In the genomic region with DNA sequence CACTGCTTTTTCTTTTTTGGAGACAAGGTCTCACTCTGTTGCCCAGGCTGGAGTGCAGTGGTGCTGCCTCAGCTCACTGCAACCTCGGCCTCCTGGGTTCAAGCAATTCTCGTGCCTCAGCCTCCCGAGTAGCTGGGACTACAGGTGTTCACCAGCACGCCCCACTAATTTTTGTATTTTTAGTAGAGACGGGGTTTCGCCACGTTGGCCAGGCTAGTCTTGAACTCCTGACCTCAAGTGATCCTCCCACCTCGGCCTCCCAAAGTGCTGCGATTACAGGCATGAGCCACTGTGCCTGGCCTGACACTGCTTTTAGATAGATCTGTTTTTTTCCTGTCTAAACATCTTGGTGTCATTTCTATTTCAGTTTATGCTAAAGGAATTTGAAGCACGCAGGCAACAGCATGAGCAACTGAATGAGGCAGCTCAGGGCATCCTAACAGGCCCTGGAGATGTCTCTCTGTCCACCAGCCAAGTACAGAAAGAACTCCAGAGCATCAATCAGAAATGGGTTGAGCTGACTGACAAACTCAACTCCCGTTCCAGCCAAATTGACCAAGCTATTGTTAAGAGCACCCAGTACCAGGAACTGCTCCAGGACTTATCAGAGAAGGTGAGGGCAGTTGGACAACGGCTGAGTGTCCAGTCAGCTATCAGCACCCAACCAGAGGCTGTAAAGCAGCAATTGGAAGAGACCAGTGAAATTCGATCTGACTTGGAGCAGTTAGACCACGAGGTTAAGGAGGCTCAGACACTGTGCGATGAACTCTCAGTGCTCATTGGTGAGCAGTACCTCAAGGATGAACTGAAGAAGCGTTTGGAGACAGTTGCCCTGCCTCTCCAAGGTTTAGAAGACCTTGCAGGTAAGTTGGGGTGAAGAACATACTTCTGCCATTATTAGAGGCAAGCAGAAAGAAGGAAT, we compare ENCODE assay signal across 15 cellular contexts.
DNase-seq lines count a peak whose midpoint lies in the region; ATAC-seq and TF ChIP-seq lines count a peak whose summit lies in the region.
"Had no signal": no experiment of that assay in that cellular context is flagged by ENCODE, and none has a peak within 500 bp of the region (broad histone marks: within the 10 kb centered on the region; RNA-seq: fewer than 3 reads in every experiment).

No MANE protein-coding gene starts in this region.

- H3K9me3 Mint-ChIP-seq in stimulated activated naive CD8-positive, alpha-beta T cell treated with anti-CD3 and anti-CD28 coated beads, Interleukin-15, Interleukin-2, amounts not matched to agents 100 ng/mL and 50 ng/mL, for 24 hours = no peaks in the 10 kb centered on the region
- H3K9me3 Mint-ChIP-seq in stimulated activated naive CD8-positive, alpha-beta T cell treated with anti-CD3 and anti-CD28 coated beads, Interleukin-15, amount 100 ng/mL, for 72 hours = no peaks in the 10 kb centered on the region
- H3K9me3 Mint-ChIP-seq in effector memory CD8-positive, alpha-beta T cell = no peaks in the 10 kb centered on the region
- H3K9me3 Mint-ChIP-seq: activated T-helper 2 cell treated with anti-CD3 and anti-CD28 coated beads, Interferon-gamma antibody, Interleukin-2, Interleukin-4, amounts not matched to agents 10 μg/mL and 5 μg/mL and 100 μg/mL, durations not matched to agents 14 hours and 24 hours and 36 hours had no signal

- no peaks in the 10 kb centered on the region for H3K27me3 Mint-ChIP-seq in stimulated activated naive CD8-positive, alpha-beta T cell treated with anti-CD3 and anti-CD28 coated beads, Interleukin-15, Interleukin-2, amounts not matched to agents 100 ng/mL and 50 ng/mL, for 24 hours
- no peaks in the 10 kb centered on the region for H3K27me3 Mint-ChIP-seq in stimulated activated naive CD8-positive, alpha-beta T cell treated with anti-CD3 and anti-CD28 coated beads, Interleukin-15, amount 100 ng/mL, for 72 hours
- no peaks in the 10 kb centered on the region for H3K27me3 Mint-ChIP-seq in effector memory CD8-positive, alpha-beta T cell

- no peaks in the 10 kb centered on the region for H3K27me3 ChIP-seq in stomach
- H3K27me3 ChIP-seq: upper lobe of right lung had no signal

- TF ChIP-seq CTCF in stomach (IDR thresholded peaks at IDR 0.05) (no peak), GM20000 (IDR thresholded peaks at IDR 0.05; ENCODE audit: extremely low read depth, missing control alignments) (no peak)

- H3K27ac ChIP-seq in mesodermal cell (ENCODE audit: low read depth, low read length, severe bottlenecking) (peak overlapping the region; percentile 32), stomach (peak overlapping the region in 2 of 5 donors; percentile 40 to 58)
- H3K27ac ChIP-seq: upper lobe of right lung had no signal

- H3K4me1 Mint-ChIP-seq in stimulated activated naive CD8-positive, alpha-beta T cell treated with anti-CD3 and anti-CD28 coated beads, Interleukin-15, Interleukin-2, amounts not matched to agents 100 ng/mL and 50 ng/mL, for 24 hours (ENCODE audit: low read depth) = no peaks in the 10 kb centered on the region
- H3K4me1 Mint-ChIP-seq in stimulated activated naive CD8-positive, alpha-beta T cell treated with anti-CD3 and anti-CD28 coated beads, Interleukin-15, amount 100 ng/mL, for 72 hours = peaks cover 5% of the 10 kb centered on the region
- H3K4me1 Mint-ChIP-seq in effector memory CD8-positive, alpha-beta T cell (ENCODE audit: low read depth in 2 of 2) = peaks cover 6 to 7% of the 10 kb centered on the region in 2 donors

- no peak for TF ChIP-seq EP300 in stomach (IDR thresholded peaks at IDR 0.05)

- 93 to 95% methylated on average over 13 to 16 of the region's 16 CpGs for WGBS in mesodermal cell (ENCODE audit: insufficient coverage in 2 of 2), 2 experiments
- WGBS in stomach, 5 donors = 67 to 81% (median 77%) methylated on average over 15 to 16 of the region's 16 CpGs

- H3K36me3 ChIP-seq in mesodermal cell (ENCODE audit: control insufficient read depth, insufficient read depth, low read length) (peaks cover 94% of the 10 kb centered on the region), stomach (peaks cover 53 to 100% (median 96%) of the 10 kb centered on the region in 4 donors)

- intact Hi-C loops in stomach (cut with DNase I; ENCODE audit: low total_unique reads) = no loop called here

- H3K9me3 ChIP-seq in mesodermal cell (ENCODE audit: control insufficient read depth, low read length) = no peaks in the 10 kb centered on the region
- H3K9me3 ChIP-seq in stomach = no peaks in the 10 kb centered on the region
- H3K9me3 ChIP-seq: upper lobe of right lung had no signal

- DNase-seq in stimulated activated naive CD8-positive, alpha-beta T cell treated with anti-CD3 and anti-CD28 coated beads, Interleukin-15, amount 100 ng/mL, for 72 hours = no peak
- DNase-seq in effector memory CD8-positive, alpha-beta T cell = no peak
- DNase-seq in stomach (no peak), T1000 (lab: John Stamatoyannopoulos, UW) (no peak), GM20000 (ENCODE audit: low spot score) (no peak)
- DNase-seq: activated CD4-positive, alpha-beta T cell treated with anti-CD3 and anti-CD28 coated beads for 4 hours; caudate nucleus; NCI-H1048; NCI-H446 treated with DMSO at 0.1 percent for 48 hours; occipital lobe; upper lobe of right lung had no signal

- no peak overlapping the region for H3K4me3 Mint-ChIP-seq in stimulated activated naive CD8-positive, alpha-beta T cell treated with anti-CD3 and anti-CD28 coated beads, Interleukin-15, Interleukin-2, amounts not matched to agents 100 ng/mL and 50 ng/mL, for 24 hours
- H3K4me3 Mint-ChIP-seq in stimulated activated naive CD8-positive, alpha-beta T cell treated with anti-CD3 and anti-CD28 coated beads, Interleukin-15, amount 100 ng/mL, for 72 hours = no peak overlapping the region
- no peak overlapping the region for H3K4me3 Mint-ChIP-seq in effector memory CD8-positive, alpha-beta T cell

- no peak for ATAC-seq in stimulated activated naive CD8-positive, alpha-beta T cell treated with anti-CD3 and anti-CD28 coated beads, Interleukin-15, amount 100 ng/mL, for 72 hours
- no peak for ATAC-seq in effector memory CD8-positive, alpha-beta T cell (replicated peaks)
- ATAC-seq in HG03108 (IDR thresholded peaks at IDR 0.05; ENCODE audit: unreplicated experiment) = no peak

- peak overlapping the region; percentile 5 for H3K27ac Mint-ChIP-seq in stimulated activated naive CD8-positive, alpha-beta T cell treated with anti-CD3 and anti-CD28 coated beads, Interleukin-15, Interleukin-2, amounts not matched to agents 100 ng/mL and 50 ng/mL, for 24 hours
- no peak overlapping the region for H3K27ac Mint-ChIP-seq in stimulated activated naive CD8-positive, alpha-beta T cell treated with anti-CD3 and anti-CD28 coated beads, Interleukin-15, amount 100 ng/mL, for 72 hours
- H3K27ac Mint-ChIP-seq in effector memory CD8-positive, alpha-beta T cell = peak overlapping the region; percentile 24 to 32
- H3K27ac Mint-ChIP-seq: activated T-helper 2 cell treated with anti-CD3 and anti-CD28 coated beads, Interferon-gamma antibody, Interleukin-2, Interleukin-4, amounts not matched to agents 10 μg/mL and 5 μg/mL and 100 μg/mL, durations not matched to agents 14 hours and 24 hours and 36 hours had no signal

- peaks cover 53% of the 10 kb centered on the region for H3K36me3 Mint-ChIP-seq in stimulated activated naive CD8-positive, alpha-beta T cell treated with anti-CD3 and anti-CD28 coated beads, Interleukin-15, Interleukin-2, amounts not matched to agents 100 ng/mL and 50 ng/mL, for 24 hours (ENCODE audit: low read depth)
- peaks cover 91% of the 10 kb centered on the region for H3K36me3 Mint-ChIP-seq in effector memory CD8-positive, alpha-beta T cell (ENCODE audit: insufficient read depth)

- no peak for TF ChIP-seq POLR2A in stomach (IDR thresholded peaks at IDR 0.05)

- H3K4me3 ChIP-seq in mesodermal cell (ENCODE audit: extremely low read depth, insufficient read depth, low read length, poor library complexity, severe bottlenecking) (no peak overlapping the region), stomach (no peak overlapping the region)
- H3K4me3 ChIP-seq: upper lobe of right lung had no signal

- peaks cover 36% of the 10 kb centered on the region for H3K4me1 ChIP-seq in mesodermal cell (ENCODE audit: control insufficient read depth, insufficient read depth, low read length, poor library complexity, severe bottlenecking)
- H3K4me1 ChIP-seq in stomach = peaks cover 0 to 35% (median 6%) of the 10 kb centered on the region in 4 donors

Comparison
In these comparisons a context has a peak if more than half of its experiments do, and no peak if none do; other contexts are left out.
1. H3K27ac Mint-ChIP-seq: peak in stimulated activated naive CD8-positive, alpha-beta T cell treated with anti-CD3 and anti-CD28 coated beads, Interleukin-15, Interleukin-2, amounts not matched to agents 100 ng/mL and 50 ng/mL, for 24 hours (single experiment) and effector memory CD8-positive, alpha-beta T cell (2 of 2); none in stimulated activated naive CD8-positive, alpha-beta T cell treated with anti-CD3 and anti-CD28 coated beads, Interleukin-15, amount 100 ng/mL, for 72 hours (0 of 2).